13 cellular contexts compared by ENCODE assay signal in genomic region chr6:110951986-110952794, GRCh38. TPM values are rescaled to one million over a fixed set of nuclear protein-coding genes. Genes with fewer than 3 reads are reported as not detected.
DNase-seq lines count a peak whose midpoint lies in the region; ATAC-seq, FAIRE-seq and TF ChIP-seq lines count a peak whose summit lies in the region.
"Had no signal": no experiment of that assay in that cellular context is flagged by ENCODE, and none has a peak within 500 bp of the region (broad histone marks: within the 10 kb centered on the region; RNA-seq: fewer than 3 reads in every experiment).

No MANE protein-coding gene starts in this region.

- TF ChIP-seq EP300 in A549 (IDR thresholded peaks at IDR 0.05) (peak; percentile 66 to 78; a peak in 2 of 5 replicates), HepG2 (IDR thresholded peaks at IDR 0.05; ENCODE audit: low read depth in 2 of 2, low read length in 2 of 2) (peak in 1 of 2 experiments; percentile 77; a peak in 2 of 4 replicates), HepG2 (CRISPR knock-in tag; IDR thresholded peaks at IDR 0.05; ENCODE audit: borderline replicate concordance) (peak; percentile 63; the same call in 1 of the 2 replicates)

- H3K27ac ChIP-seq in A549: peak overlapping the region; percentile 96 to 97
- H3K27ac ChIP-seq in IMR-90 (ENCODE audit: insufficient read depth, low read length): no peak overlapping the region
- H3K27ac ChIP-seq in HepG2 (ENCODE audit: extremely low read length, insufficient read depth, low read length): peak overlapping the region; percentile 70
- H3K27ac ChIP-seq: uterus had no signal

- H3K9me3 Mint-ChIP-seq in glutamatergic neuron (ENCODE audit: unreplicated experiment): no peaks in the 10 kb centered on the region
- no peaks in the 10 kb centered on the region for H3K9me3 Mint-ChIP-seq in activated naive CD8-positive, alpha-beta T cell treated with anti-CD3 and anti-CD28 coated beads, Interleukin-2, amount 50 U/mL, for 24 hours

- no peaks in the 10 kb centered on the region for H3K4me1 Mint-ChIP-seq in glutamatergic neuron (ENCODE audit: low read depth, unreplicated experiment)
- H3K4me1 Mint-ChIP-seq in activated naive CD8-positive, alpha-beta T cell treated with anti-CD3 and anti-CD28 coated beads, Interleukin-2, amount 50 U/mL, for 24 hours: peaks cover 3% of the 10 kb centered on the region

- 0 out of 2 replicates have a peak overlapping the region, but pooled peaks have one; percentile 28 for H3K23ac ChIP-seq in IMR-90 (ENCODE audit: low read depth, low read length)

- H3K4me1 ChIP-seq in A549 (peaks cover 49% of the 10 kb centered on the region), IMR-90 (ENCODE audit: control insufficient read depth, insufficient read depth, low read length) (peaks cover 13% of the 10 kb centered on the region), HepG2 (ENCODE audit: insufficient read depth, low read length) (peaks cover 55% of the 10 kb centered on the region)
- H3K4me1 ChIP-seq: uterus had no signal

- H2AK5ac ChIP-seq in IMR-90 (ENCODE audit: low read depth, low read length): no peak overlapping the region

- DNase-seq in A549 (ENCODE audit: low read depth in 1 of 2, low spot score in 1 of 2) (peak; percentile 83 to 96), IMR-90 (peak; percentile 47), cardiac fibroblast (ENCODE audit: low read depth in 2 of 2) (peak; percentile 62 to 79), HepG2 (ENCODE audit: low spot score) (peak; percentile 96), glutamatergic neuron (no peak), erythroblast (lab: John Stamatoyannopoulos, UW) (no peak)
- DNase-seq in activated naive CD8-positive, alpha-beta T cell treated with anti-CD3 and anti-CD28 coated beads, Interleukin-2, amount 50 U/mL, for 24 hours: no peak
- DNase-seq: activated CD4-positive, alpha-beta T cell treated with anti-CD3 and anti-CD28 coated beads for 36 hours; AML-193; Kasumi-1; stimulated activated CD4-positive, alpha-beta T cell treated with anti-CD3 and anti-CD28 coated beads, Interleukin-4, amount 100 ng/mL, for 1 hour; uterus had no signal

- no peak overlapping the region; the same call in 2 of the 3 replicates for H2BK15ac ChIP-seq in IMR-90 (ENCODE audit: low read depth, low read length)

- CTCF ChIA-PET in A549 (lab: Yijun Ruan, JAX): interaction anchor here (0.6 to 2.1 kb wide), 6 partner anchors 10 to 1426 kb away, joined by 3 to 7 read pairs (median 4); partner anchors contain the start of gene AMD1
- CTCF ChIA-PET in IMR-90 (lab: Yijun Ruan, JAX): interaction anchor here (1.1 kb wide), 1 partner anchor 270 kb away, joined by 3 read pairs; no protein-coding TSS in a partner anchor
- CTCF ChIA-PET in HepG2 (lab: Yijun Ruan, JAX; ENCODE audit: low intra/inter-chr PET ratio, low total read pairs): no interaction called here

- peak overlapping the region; percentile 44 for H2BK20ac ChIP-seq in IMR-90 (ENCODE audit: low read depth, low read length)

- TF ChIP-seq POLR2A in A549 (IDR thresholded peaks at IDR 0.05; ENCODE audit: low read length): no peak
- TF ChIP-seq POLR2A in IMR-90 (IDR thresholded peaks at IDR 0.05; ENCODE audit: low read depth, low read length): no peak
- no peak for TF ChIP-seq POLR2A in HepG2 (IDR thresholded peaks at IDR 0.05; ENCODE audit: insufficient read depth in 1 of 2, low read depth in 2 of 2, low read length in 2 of 2)
- TF ChIP-seq POLR2A in erythroblast (IDR thresholded peaks at IDR 0.05; ENCODE audit: low read length): no peak

- H3K4ac ChIP-seq in IMR-90 (ENCODE audit: low read depth, low read length): peak overlapping the region; percentile 70; the same call in 1 of the 2 replicates

- H3K56ac ChIP-seq in IMR-90 (ENCODE audit: extremely low read depth, insufficient read depth, low read length): no peak overlapping the region

- peak overlapping the region; percentile 53; the same call in 1 of the 2 replicates for H3K18ac ChIP-seq in IMR-90 (ENCODE audit: low read depth, low read length)

- H3K27me3 ChIP-seq in IMR-90 (ENCODE audit: control insufficient read depth, insufficient read depth, low read length) (no peaks in the 10 kb centered on the region), HepG2 (ENCODE audit: control insufficient read depth in 1 of 2, insufficient read depth in 2 of 2, low read length in 2 of 2) (no peaks in the 10 kb centered on the region)
- H3K27me3 ChIP-seq: uterus had no signal

- H3K79me2 ChIP-seq in HepG2 (ENCODE audit: insufficient read depth, low read length): no peaks in the 10 kb centered on the region

- H3K4me3 Mint-ChIP-seq in glutamatergic neuron (ENCODE audit: unreplicated experiment): no peak overlapping the region
- H3K4me3 Mint-ChIP-seq in activated naive CD8-positive, alpha-beta T cell treated with anti-CD3 and anti-CD28 coated beads, Interleukin-2, amount 50 U/mL, for 24 hours: no peak overlapping the region
- H3K4me3 Mint-ChIP-seq: activated CD4-positive, alpha-beta T cell treated with anti-CD3 and anti-CD28 coated beads for 36 hours had no signal

- peak overlapping the region in 1 of 2 experiments; percentile 79; a peak in 3 of 4 replicates for H4K8ac ChIP-seq in IMR-90 (ENCODE audit: low read depth in 2 of 2, low read length in 2 of 2)

- H2AFZ ChIP-seq in IMR-90 (replicated peaks; ENCODE audit: low read length, poor library complexity): peak overlapping the region; percentile 9
- H2AFZ ChIP-seq in HepG2 (ENCODE audit: low read length): no peak overlapping the region

- H3K27ac Mint-ChIP-seq in glutamatergic neuron (ENCODE audit: unreplicated experiment): no peak overlapping the region
- H3K27ac Mint-ChIP-seq in activated naive CD8-positive, alpha-beta T cell treated with anti-CD3 and anti-CD28 coated beads, Interleukin-2, amount 50 U/mL, for 24 hours: no peak overlapping the region
- H3K27ac Mint-ChIP-seq: activated CD4-positive, alpha-beta T cell treated with anti-CD3 and anti-CD28 coated beads for 36 hours had no signal

- ATAC-seq in A549: peak; percentile 96
- peak; percentile 80 for ATAC-seq in IMR-90 (ENCODE audit: low read depth)
- peak; percentile 99 for ATAC-seq in HepG2
- ATAC-seq in GM18511 (IDR thresholded peaks at IDR 0.05; ENCODE audit: unreplicated experiment): no peak
- ATAC-seq in activated naive CD8-positive, alpha-beta T cell treated with anti-CD3 and anti-CD28 coated beads, Interleukin-2, amount 50 U/mL, for 24 hours: no peak
- ATAC-seq: activated CD4-positive, alpha-beta T cell treated with anti-CD3 and anti-CD28 coated beads for 36 hours had no signal

- peak overlapping the region; percentile 76 for H3K4me2 ChIP-seq in A549
- H3K4me2 ChIP-seq in IMR-90 (ENCODE audit: low read depth, low read length): peak overlapping the region; percentile 13; the same call in 1 of the 2 replicates
- peak overlapping the region; percentile 75 for H3K4me2 ChIP-seq in HepG2 (ENCODE audit: low read depth, low read length)

- no peak overlapping the region for H3K4me3 ChIP-seq in A549
- H3K4me3 ChIP-seq in IMR-90 (ENCODE audit: insufficient read depth, low read depth, low read length): no peak overlapping the region
- H3K4me3 ChIP-seq in cardiac fibroblast (replicated peaks in 1 of 2; ENCODE audit: low read depth in 2 of 2, low read length in 2 of 2): no peak overlapping the region
- H3K4me3 ChIP-seq in HepG2 (replicated peaks in 1 of 3; ENCODE audit: insufficient read depth in 1 of 3, low read depth in 2 of 3, low read length in 3 of 3): peak overlapping the region in 1 of 3 experiments; percentile 45; a peak in 2 of 6 replicates
- H3K4me3 ChIP-seq: uterus had no signal

- H3K36me3 Mint-ChIP-seq in glutamatergic neuron (ENCODE audit: unreplicated experiment): no peaks in the 10 kb centered on the region
- H3K36me3 Mint-ChIP-seq in activated naive CD8-positive, alpha-beta T cell treated with anti-CD3 and anti-CD28 coated beads, Interleukin-2, amount 50 U/mL, for 24 hours (ENCODE audit: low read depth): no peaks in the 10 kb centered on the region

- peak overlapping the region; percentile 28 for H2BK5ac ChIP-seq in IMR-90 (ENCODE audit: low read depth, low read length, poor library complexity, severe bottlenecking)

- H4K5ac ChIP-seq in IMR-90 (ENCODE audit: low read depth, low read length): peak overlapping the region; percentile 21; the same call in 1 of the 2 replicates

- FAIRE-seq in A549 (lab: Jason Lieb, UNC) (peak; percentile 61), HepG2 (lab: Jason Lieb, UNC) (peak; percentile 93)

- H3K36me3 ChIP-seq in IMR-90 (ENCODE audit: control insufficient read depth, insufficient read depth, low read length) (no peaks in the 10 kb centered on the region), HepG2 (replicated peaks in 1 of 2; ENCODE audit: control insufficient read depth in 1 of 2, insufficient read depth in 2 of 2, low read length in 2 of 2) (no peaks in the 10 kb centered on the region)
- H3K36me3 ChIP-seq: uterus had no signal

- no peaks in the 10 kb centered on the region for H3K79me1 ChIP-seq in IMR-90 (ENCODE audit: low read depth in 1 of 2, low read length in 2 of 2)

- dilution Hi-C loops in IMR-90 (cut with HindIII; ENCODE audit: low sequenced_read_pairs, unreplicated experiment): no loop called here

- no peak overlapping the region; the same call in 1 of the 2 replicates for H3K9ac ChIP-seq in IMR-90 (ENCODE audit: low read depth, low read length)
- peak overlapping the region; percentile 58 for H3K9ac ChIP-seq in HepG2 (ENCODE audit: insufficient read depth, low read depth, low read length)

- H3K9me1 ChIP-seq in IMR-90 (ENCODE audit: insufficient read depth, low read length): no peaks in the 10 kb centered on the region

- no peaks in the 10 kb centered on the region for H3K9me3 ChIP-seq in A549
- no peaks in the 10 kb centered on the region for H3K9me3 ChIP-seq in IMR-90 (ENCODE audit: control insufficient read depth, insufficient read depth, low read length)
- no peaks in the 10 kb centered on the region for H3K9me3 ChIP-seq in HepG2 (ENCODE audit: low read length)
- H3K9me3 ChIP-seq: uterus had no signal

- TF ChIP-seq RAD21 in A549 (conservative IDR thresholded peaks at IDR 0.05 in 1 of 2, IDR thresholded peaks at IDR 0.05 in 1 of 2) (0 out of 5 replicates have a peak, but pooled peaks of 1 of the 2 experiments have one; percentile 2), IMR-90 (IDR thresholded peaks at IDR 0.05; ENCODE audit: low read length) (no peak), HepG2 (CRISPR knock-in tag; IDR thresholded peaks at IDR 0.05) (no peak)

- POLR2A ChIA-PET in A549 (lab: Yijun Ruan, JAX): interaction anchor here (1.8 kb wide), 1 partner anchor 137 kb away, joined by 6 read pairs; the partner anchor contains the start of gene CDK19
- POLR2A ChIA-PET in IMR-90 (lab: Charles Lee; ENCODE audit: unreplicated experiment): no interaction called here
- POLR2A ChIA-PET in HepG2 (lab: Yijun Ruan, JAX): interaction anchor here (0.8 to 2.1 kb wide), 3 partner anchors 76 to 386 kb away, joined by 3 to 5 read pairs (median 4); partner anchors contain the start of gene AMD1

- 5% methylated on average over 8 of the region's 8 CpGs for WGBS in A549 (ENCODE audit: missing lambda C conversion rate)
- WGBS in IMR-90 (ENCODE audit: extremely low coverage in 2 of 2, insufficient read length in 1 of 2), 2 experiments: 100% methylated on average over 2 of the region's 8 CpGs; no CpG with 5 or more reads in 1 of the 2 experiments
- WGBS in HepG2 (ENCODE audit: low lambda C conversion rate): 35% methylated on average over 8 of the region's 8 CpGs

- H3K14ac ChIP-seq in IMR-90 (replicated peaks; ENCODE audit: low read depth, low read length): peak overlapping the region; percentile 31; the same call in 1 of the 2 replicates

- BruUV-seq in IMR-90 (replicated peaks; lab: Mats Ljungman, UMichigan) (no TSS peak), HepG2 (replicated peaks; lab: Mats Ljungman, UMichigan) (no TSS peak)

- TF ChIP-seq CTCF in A549 (IDR thresholded peaks at IDR 0.05) (no peak), IMR-90 (conservative IDR thresholded peaks at IDR 0.05; ENCODE audit: low read depth, low read length) (no peak), cardiac fibroblast (IDR thresholded peaks at IDR 0.05; ENCODE audit: low read depth, low read length) (no peak), HepG2 (CRISPR knock-in tag; IDR thresholded peaks at IDR 0.05) (no peak), glutamatergic neuron (IDR thresholded peaks at IDR 0.05; ENCODE audit: partially characterized antibody, unreplicated experiment) (no peak)

- intact Hi-C loops in IMR-90 (cut with micrococcal nuclease) (loop anchor here (2.0 kb wide), 1 partner anchor 69 kb away; no protein-coding TSS in a partner anchor), HepG2 (cut with micrococcal nuclease; ENCODE audit: unreplicated experiment) (loop anchor here (1.0 to 5.0 kb wide), 4 partner anchors 75 to 270 kb away; partner anchors contain the start of gene CDK19)

- H2AK9ac ChIP-seq in IMR-90 (replicated peaks; ENCODE audit: low read depth, low read length, poor library complexity): no peak overlapping the region

- in situ Hi-C loops in IMR-90 (cut with MboI; ENCODE audit: low sequenced_read_pairs) (loop anchor here (5.0 to 10.0 kb wide), 3 partner anchors 75 to 427 kb away; no protein-coding TSS in a partner anchor), HepG2 (cut with HindIII; ENCODE audit: extremely low pct_ligation_motif_present, low pct_unique_long_range_greater_than_20kb) (no loop called here)

- H4K20me1 ChIP-seq in IMR-90 (ENCODE audit: insufficient read depth, low read length) (no peaks in the 10 kb centered on the region), HepG2 (ENCODE audit: insufficient read depth, low read length) (no peaks in the 10 kb centered on the region)

- peak overlapping the region; percentile 39; the same call in 1 of the 2 replicates for H4K91ac ChIP-seq in IMR-90 (ENCODE audit: insufficient read depth, low read depth, low read length)

- peak overlapping the region; percentile 43 for H2BK120ac ChIP-seq in IMR-90 (ENCODE audit: low read depth, low read length)

- no peaks in the 10 kb centered on the region for H3K27me3 Mint-ChIP-seq in glutamatergic neuron (ENCODE audit: unreplicated experiment)
- H3K27me3 Mint-ChIP-seq in activated naive CD8-positive, alpha-beta T cell treated with anti-CD3 and anti-CD28 coated beads, Interleukin-2, amount 50 U/mL, for 24 hours: no peaks in the 10 kb centered on the region

RNA-seq across cellular contexts. Expression of gene GTF3C6, which starts 6.3 kb away (rescaled TPM):
- polyA plus RNA-seq in A549 (2011; rRNA removed): 59.9 and 105 TPM in 2 replicates
- 22.5 and 34.3 TPM in 2 replicates for polyA plus RNA-seq in A549 (2012; cell fraction: cytosol; rRNA removed)
- polyA plus RNA-seq in A549 (2012; cell fraction: nucleus; rRNA removed): 3.9 and 9.3 TPM in 2 replicates
- polyA plus RNA-seq in A549 (2017; fragmentation: RNase III; extraction: RNeasy Plus Mini Kit Qiagen cat#74134 plus additional on column Dnase treatment): 105 to 112 TPM (median 110 TPM) in 3 replicates
- polyA minus RNA-seq in A549 (2011; rRNA and poly(A)+ RNA removed): 5.4 and 7.6 TPM in 2 replicates
- 10.4 and 42.5 TPM in 2 replicates for total RNA-seq in IMR-90 (2012; rRNA removed)
- 32.5 and 40.5 TPM in 2 replicates for polyA plus RNA-seq in IMR-90 (2012; rRNA removed)
- polyA plus RNA-seq in IMR-90 (2012; cell fraction: cytosol; rRNA removed): 4.0 and 10.3 TPM in 2 replicates
- polyA plus RNA-seq in IMR-90 (2012; cell fraction: nucleus; rRNA removed; ENCODE audit: low replicate concordance): 0.53 and 4.8 TPM in 2 replicates
- 160 and 195 TPM in 2 replicates for total RNA-seq in HepG2 (2016; rRNA removed; fragmentation: Illumina TruSeq; extraction: Trizol)
- total RNA-seq in HepG2 (2016; cell fraction: cytosol; rRNA removed; fragmentation: Illumina TruSeq; extraction: Trizol; ENCODE audit: low read depth): 144 and 180 TPM in 2 replicates
- total RNA-seq in HepG2 (2016; cell fraction: insoluble cytoplasmic fraction; rRNA removed; fragmentation: Illumina TruSeq; extraction: Trizol): 161 and 199 TPM in 2 replicates
- total RNA-seq in HepG2 (2016; cell fraction: membrane; rRNA removed; fragmentation: Illumina TruSeq; extraction: Trizol): 230 and 276 TPM in 2 replicates
- total RNA-seq in HepG2 (2016; cell fraction: nucleus; rRNA removed; fragmentation: Illumina TruSeq; extraction: Trizol): 55.6 and 59.8 TPM in 2 replicates
- polyA plus RNA-seq in HepG2 (2011; rRNA removed): 19.3 and 21.6 TPM in 2 replicates
- polyA plus RNA-seq in HepG2 (2011; cell fraction: cytosol; rRNA removed): 12.0 and 21.0 TPM in 2 replicates
- polyA plus RNA-seq in HepG2 (2011; cell fraction: nucleus; rRNA removed): 4.4 and 8.4 TPM in 2 replicates
- 77.9 and 114 TPM in 2 replicates for polyA plus RNA-seq in HepG2 (2012)
- polyA plus RNA-seq in HepG2 (2016; cell fraction: cytosol; fragmentation: Illumina TruSeq; extraction: Trizol; ENCODE audit: low read depth): 218 and 250 TPM in 2 replicates
- polyA plus RNA-seq in HepG2 (2016; cell fraction: insoluble cytoplasmic fraction; fragmentation: Illumina TruSeq; extraction: Trizol; ENCODE audit: low read depth): 229 and 233 TPM in 2 replicates
- 267 and 309 TPM in 2 replicates for polyA plus RNA-seq in HepG2 (2016; cell fraction: membrane; fragmentation: Illumina TruSeq; extraction: Trizol; ENCODE audit: low read depth)
- polyA plus RNA-seq in HepG2 (2016; cell fraction: nucleus; fragmentation: Illumina TruSeq; extraction: Trizol; ENCODE audit: insufficient read depth, low read depth): 100 and 108 TPM in 2 replicates
- polyA minus RNA-seq in HepG2 (2011; rRNA and poly(A)+ RNA removed; ENCODE audit: low replicate concordance): 1.5 and 1.7 TPM in 2 replicates
- 16.9 and 21.8 TPM in 2 replicates for polyA minus RNA-seq in HepG2 (2011; cell fraction: cytosol; rRNA and poly(A)+ RNA removed)
- 12.1 and 14.3 TPM in 2 replicates for polyA minus RNA-seq in HepG2 (2011; cell fraction: nucleus; rRNA and poly(A)+ RNA removed)
- total RNA-seq in glutamatergic neuron (ENCODE audit: unreplicated experiment): 56.1 TPM

RNA-seq across cellular contexts. Expression of gene RPF2, which starts 29.6 kb away (rescaled TPM):
- polyA plus RNA-seq in A549 (2011; rRNA removed) (35.8 and 58.3 TPM in 2 replicates), A549 (2017; fragmentation: RNase III; extraction: RNeasy Plus Mini Kit Qiagen cat#74134 plus additional on column Dnase treatment) (26.5 to 35.8 TPM (median 26.8 TPM) in 3 replicates), IMR-90 (2012; rRNA removed) (13.6 and 18.9 TPM in 2 replicates), HepG2 (2011; rRNA removed) (18.4 and 25.1 TPM in 2 replicates)
- polyA plus RNA-seq in A549 (2012; cell fraction: cytosol; rRNA removed): 8.7 and 9.7 TPM in 2 replicates
- 3.2 and 6.0 TPM in 2 replicates for polyA plus RNA-seq in A549 (2012; cell fraction: nucleus; rRNA removed)
- 7.5 and 8.9 TPM in 2 replicates for polyA minus RNA-seq in A549 (2011; rRNA and poly(A)+ RNA removed)
- total RNA-seq in IMR-90 (2012; rRNA removed) (17.7 and 38.3 TPM in 2 replicates), HepG2 (2016; rRNA removed; fragmentation: Illumina TruSeq; extraction: Trizol) (45.6 and 70.4 TPM in 2 replicates), glutamatergic neuron (ENCODE audit: unreplicated experiment) (15.8 TPM)
- polyA plus RNA-seq in IMR-90 (2012; cell fraction: cytosol; rRNA removed): 1.9 and 3.7 TPM in 2 replicates
- polyA plus RNA-seq in IMR-90 (2012; cell fraction: nucleus; rRNA removed; ENCODE audit: low replicate concordance): 0.61 and 6.6 TPM in 2 replicates
- 7.5 and 10.3 TPM in 2 replicates for total RNA-seq in HepG2 (2016; cell fraction: cytosol; rRNA removed; fragmentation: Illumina TruSeq; extraction: Trizol; ENCODE audit: low read depth)
- total RNA-seq in HepG2 (2016; cell fraction: insoluble cytoplasmic fraction; rRNA removed; fragmentation: Illumina TruSeq; extraction: Trizol): 46.1 and 74.5 TPM in 2 replicates
- 12.2 and 13.3 TPM in 2 replicates for total RNA-seq in HepG2 (2016; cell fraction: membrane; rRNA removed; fragmentation: Illumina TruSeq; extraction: Trizol)
- total RNA-seq in HepG2 (2016; cell fraction: nucleus; rRNA removed; fragmentation: Illumina TruSeq; extraction: Trizol): 25.9 and 26.1 TPM in 2 replicates
- 9.2 and 16.9 TPM in 2 replicates for polyA plus RNA-seq in HepG2 (2011; cell fraction: cytosol; rRNA removed)
- polyA plus RNA-seq in HepG2 (2011; cell fraction: nucleus; rRNA removed): 4.1 and 5.4 TPM in 2 replicates
- 31.2 and 39.1 TPM in 2 replicates for polyA plus RNA-seq in HepG2 (2012)
- polyA plus RNA-seq in HepG2 (2016; cell fraction: cytosol; fragmentation: Illumina TruSeq; extraction: Trizol; ENCODE audit: low read depth): 7.0 TPM in 2 replicates
- polyA plus RNA-seq in HepG2 (2016; cell fraction: insoluble cytoplasmic fraction; fragmentation: Illumina TruSeq; extraction: Trizol; ENCODE audit: low read depth): 82.3 and 82.7 TPM in 2 replicates
- 8.1 and 10.1 TPM in 2 replicates for polyA plus RNA-seq in HepG2 (2016; cell fraction: membrane; fragmentation: Illumina TruSeq; extraction: Trizol; ENCODE audit: low read depth)
- polyA plus RNA-seq in HepG2 (2016; cell fraction: nucleus; fragmentation: Illumina TruSeq; extraction: Trizol; ENCODE audit: insufficient read depth, low read depth): 33.0 and 37.1 TPM in 2 replicates
- 7.1 and 8.2 TPM in 2 replicates for polyA minus RNA-seq in HepG2 (2011; rRNA and poly(A)+ RNA removed; ENCODE audit: low replicate concordance)
- 11.4 and 13.3 TPM in 2 replicates for polyA minus RNA-seq in HepG2 (2011; cell fraction: cytosol; rRNA and poly(A)+ RNA removed)
- 25.5 and 25.9 TPM in 2 replicates for polyA minus RNA-seq in HepG2 (2011; cell fraction: nucleus; rRNA and poly(A)+ RNA removed)

Comparison
In these comparisons a context has a peak if more than half of its experiments do, and no peak if none do; other contexts are left out.
1. ATAC-seq: peak in A549 (2 of 2), IMR-90 (single experiment) and HepG2 (single experiment); none in GM18511 (single experiment) and activated naive CD8-positive, alpha-beta T cell treated with anti-CD3 and anti-CD28 coated beads, Interleukin-2, amount 50 U/mL, for 24 hours (single experiment).
2. DNase-seq: peak in A549 (2 of 2), IMR-90 (single experiment), cardiac fibroblast (2 of 2) and HepG2 (single experiment); none in glutamatergic neuron (single experiment), erythroblast (0 of 2) and activated naive CD8-positive, alpha-beta T cell treated with anti-CD3 and anti-CD28 coated beads, Interleukin-2, amount 50 U/mL, for 24 hours (single experiment).
3. H3K4me2 ChIP-seq: peak in every context shown above with its lines; median percentile 76 in A549; 75 in HepG2; 13 in IMR-90.
4. Of the 38 proteins assayed by ChIP-seq in both HepG2 and A549: peak only in HepG2: BHLHE40 and HDAC2; only in A549: BCL3, JUN, JUNB, MAX and SMC3; in both: CEBPB, EP300 and FOSL2; in neither: 27; mixed calls (peak in some experiments, not most) for 1.